In the genomic region with DNA sequence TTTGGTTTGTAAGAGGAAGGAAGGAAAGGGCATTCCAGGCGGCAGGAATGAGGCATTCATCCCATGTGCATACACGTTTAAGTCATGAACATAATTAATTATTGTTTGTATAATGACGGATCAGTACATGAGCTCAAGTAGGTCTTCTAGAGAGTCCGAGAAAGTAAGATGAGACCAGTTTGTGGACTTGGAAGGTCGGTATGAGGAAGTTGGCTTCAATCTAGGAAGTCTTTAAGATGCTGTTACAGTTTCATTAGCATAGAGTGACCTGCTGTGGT, we compare ENCODE assay signal across 10 cellular contexts. TPM values are rescaled to one million over a fixed set of nuclear protein-coding genes. Genes with fewer than 3 reads are reported as not detected.
DNase-seq lines count a peak whose midpoint lies in the region; ATAC-seq, FAIRE-seq and TF ChIP-seq lines count a peak whose summit lies in the region.
"Had no signal": no experiment of that assay in that cellular context is flagged by ENCODE, and none has a peak within 500 bp of the region (broad histone marks: within the 10 kb centered on the region; RNA-seq: fewer than 3 reads in every experiment).

No MANE protein-coding gene starts in this region.

- H3K4me1 ChIP-seq in BE2C (no peaks in the 10 kb centered on the region), HCT116 (ENCODE audit: control insufficient read depth in 1 of 2, insufficient read depth in 2 of 2, low read length in 2 of 2) (peaks cover 2 to 21% of the 10 kb centered on the region in 2 experiments; a peak in 3 of 4 replicates), iPS-20b (ENCODE audit: insufficient read depth, low read length) (peaks cover 21% of the 10 kb centered on the region; the same call in 1 of the 2 replicates)

- DNase-seq in BE2C, result no peak
- no peak for DNase-seq in HCT116 (ENCODE audit: low read depth, low spot score)
- DNase-seq in activated CD4-positive, alpha-beta memory T cell treated with anti-CD3 and anti-CD28 coated beads for 36 hours, result no peak
- no peak for DNase-seq in AG08395 (ENCODE audit: low spot score)
- DNase-seq in GM12892 (ENCODE audit: insufficient read length), result no peak

- peak overlapping the region; percentile 96 for H3K4me2 ChIP-seq in HCT116 (ENCODE audit: low read length)

- H3K9me3 ChIP-seq in BE2C (peaks cover 4% of the 10 kb centered on the region; the same call in 1 of the 2 replicates), HCT116 (ENCODE audit: control insufficient read depth in 1 of 2, insufficient read depth in 1 of 2, low read depth in 1 of 2, low read length in 2 of 2) (no peaks in the 10 kb centered on the region), iPS-20b (ENCODE audit: insufficient read depth, low read depth, low read length) (no peaks in the 10 kb centered on the region)

- H3K27me3 ChIP-seq in BE2C, result no peaks in the 10 kb centered on the region
- H3K27me3 ChIP-seq in HCT116 (ENCODE audit: insufficient read depth, low read length), result no peaks in the 10 kb centered on the region
- H3K27me3 ChIP-seq in iPS-20b (ENCODE audit: insufficient read depth, low read length), result no peaks in the 10 kb centered on the region

- no peaks in the 10 kb centered on the region for H3K27me3 Mint-ChIP-seq in activated CD4-positive, alpha-beta memory T cell treated with anti-CD3 and anti-CD28 coated beads for 36 hours

- CTCF ChIA-PET in HCT116 (lab: Charles Lee), result no interaction called here
- CTCF ChIA-PET in activated CD4-positive, alpha-beta memory T cell treated with anti-CD3 and anti-CD28 coated beads for 36 hours (lab: Charles Lee), result no interaction called here

- TF ChIP-seq CTCF in BE2C (IDR thresholded peaks at IDR 0.05; ENCODE audit: low read depth, low read length) (no peak), HCT116 (IDR thresholded peaks at IDR 0.05 in 2 of 3, conservative IDR thresholded peaks at IDR 0.05 in 1 of 3; ENCODE audit: borderline replicate concordance in 1 of 3, insufficient read depth in 1 of 3, low read depth in 2 of 3, low read length in 2 of 3) (no peak)

- BruUV-seq in HCT116 (replicated peaks; lab: Mats Ljungman, UMichigan), result no TSS peak

- FAIRE-seq in GM12892 (lab: Jason Lieb, UNC), result no peak
- FAIRE-seq: TTC549 had no signal

- H3K36me3 ChIP-seq in BE2C, result peaks cover 31% of the 10 kb centered on the region
- peaks cover 0 to 19% of the 10 kb centered on the region in 2 experiments; a peak in 1 of 4 replicates for H3K36me3 ChIP-seq in HCT116 (ENCODE audit: control insufficient read depth in 1 of 2, insufficient read depth in 2 of 2, low read length in 2 of 2)
- 0 out of 2 replicates have a peak, but pooled peaks cover 3% of the 10 kb centered on the region for H3K36me3 ChIP-seq in iPS-20b (ENCODE audit: insufficient read depth, low read depth, low read length)

- H3K79me2 ChIP-seq in HCT116 (ENCODE audit: insufficient read depth, low read length), result peaks cover 99% of the 10 kb centered on the region

- H3K9me2 ChIP-seq in HCT116 (ENCODE audit: insufficient read depth), result no peaks in the 10 kb centered on the region

- H3K27ac Mint-ChIP-seq in activated CD4-positive, alpha-beta memory T cell treated with anti-CD3 and anti-CD28 coated beads for 36 hours, result peak overlapping the region; percentile 39

- intact Hi-C loops in HCT116 (cut with micrococcal nuclease), result loop anchor here (5.0 kb wide), 1 partner anchor 130 kb away; no protein-coding TSS in a partner anchor
- intact Hi-C loops in activated CD4-positive, alpha-beta memory T cell treated with anti-CD3 and anti-CD28 coated beads for 36 hours (cut with micrococcal nuclease), result loop anchor here (1.0 to 10.0 kb wide), 4 partner anchors 8 to 1548 kb away; a partner anchor contains a TSS

- POLR2A ChIA-PET in HCT116 (lab: Charles Lee), result no interaction called here
- POLR2A ChIA-PET in activated CD4-positive, alpha-beta memory T cell treated with anti-CD3 and anti-CD28 coated beads for 36 hours (lab: Charles Lee), result interaction anchor here (1.4 kb wide), 1 partner anchor 8 kb away, joined by 11 read pairs; no protein-coding TSS in a partner anchor

- H3K9me3 Mint-ChIP-seq in activated CD4-positive, alpha-beta memory T cell treated with anti-CD3 and anti-CD28 coated beads for 36 hours, result no peaks in the 10 kb centered on the region

- H3K9ac ChIP-seq in HCT116 (ENCODE audit: low read length) (no peak overlapping the region), iPS-20b (ENCODE audit: low read depth, low read length) (peak overlapping the region; percentile 89; the same call in 1 of the 2 replicates)

- H3K36me3 Mint-ChIP-seq in activated CD4-positive, alpha-beta memory T cell treated with anti-CD3 and anti-CD28 coated beads for 36 hours, result peaks cover 10% of the 10 kb centered on the region

- H2AFZ ChIP-seq in HCT116 (ENCODE audit: low read depth, low read length, poor library complexity, severe bottlenecking), result no peak overlapping the region

- RAD21 ChIA-PET in HCT116 (lab: Charles Lee; ENCODE audit: low non-redundant PET in 1 of 2, low total read pairs in 2 of 2, uncharacterized antibody in 2 of 2, unreplicated experiment in 2 of 2), result no interaction called here

- TF ChIP-seq RAD21 in HCT116 (IDR thresholded peaks at IDR 0.05; ENCODE audit: low read depth), result no peak

- H3K4me3 ChIP-seq in BE2C (ENCODE audit: low read depth, low read length) (0 out of 2 replicates have a peak overlapping the region, but pooled peaks have one; percentile 2), HCT116 (replicated peaks in 1 of 2; ENCODE audit: low read depth in 1 of 2, low read length in 2 of 2) (peak overlapping the region in 1 of 2 experiments; percentile 92; a peak in 1 of 4 replicates), iPS-20b (ENCODE audit: low read length) (peak overlapping the region; percentile 84)
- H3K4me3 ChIP-seq: lung had no signal

- H3K4me1 Mint-ChIP-seq in activated CD4-positive, alpha-beta memory T cell treated with anti-CD3 and anti-CD28 coated beads for 36 hours (ENCODE audit: low read depth), result peaks cover 49% of the 10 kb centered on the region

- peaks cover 22% of the 10 kb centered on the region; the same call in 1 of the 2 replicates for H4K20me1 ChIP-seq in HCT116 (ENCODE audit: insufficient read depth)

- ATAC-seq in HCT116, result no peak
- ATAC-seq in GM18498 (IDR thresholded peaks at IDR 0.05; ENCODE audit: unreplicated experiment), result no peak
- no peak for ATAC-seq in HG02763 (IDR thresholded peaks at IDR 0.05; ENCODE audit: unreplicated experiment)

- H3K27ac ChIP-seq in HCT116 (ENCODE audit: low read depth, low read length), result no peak overlapping the region
- no peak overlapping the region for H3K27ac ChIP-seq in iPS-20b (ENCODE audit: low read length)

- peak overlapping the region; percentile 86 for H3K4me3 Mint-ChIP-seq in activated CD4-positive, alpha-beta memory T cell treated with anti-CD3 and anti-CD28 coated beads for 36 hours

- TF ChIP-seq POLR2A in HCT116 (IDR thresholded peaks at IDR 0.05; ENCODE audit: borderline replicate concordance, extremely low read depth, insufficient read depth, insufficient read length), result no peak
- no peak for TF ChIP-seq POLR2A in GM12892 (IDR thresholded peaks at IDR 0.05; ENCODE audit: low read depth, low read length)

TF ChIP-seq in HCT116, 20 proteins besides CTCF, POLR2A, EP300 and RAD21 (continues in another document):
- TF ChIP-seq FOSL1 (IDR thresholded peaks at IDR 0.05; ENCODE audit: low read depth) (no peak), ELF1 (IDR thresholded peaks at IDR 0.05; ENCODE audit: borderline replicate concordance, low read depth) (no peak), SIN3A (IDR thresholded peaks at IDR 0.05; ENCODE audit: low read depth) (no peak), CEBPB (IDR thresholded peaks at IDR 0.05; ENCODE audit: low read depth) (no peak), CBX3 (IDR thresholded peaks at IDR 0.05; ENCODE audit: low read depth) (no peak), TCF7L2 (IDR thresholded peaks at IDR 0.05; ENCODE audit: borderline replicate concordance, extremely low read depth, insufficient read depth, insufficient read length) (no peak)
- TF ChIP-seq, protein P1, sequence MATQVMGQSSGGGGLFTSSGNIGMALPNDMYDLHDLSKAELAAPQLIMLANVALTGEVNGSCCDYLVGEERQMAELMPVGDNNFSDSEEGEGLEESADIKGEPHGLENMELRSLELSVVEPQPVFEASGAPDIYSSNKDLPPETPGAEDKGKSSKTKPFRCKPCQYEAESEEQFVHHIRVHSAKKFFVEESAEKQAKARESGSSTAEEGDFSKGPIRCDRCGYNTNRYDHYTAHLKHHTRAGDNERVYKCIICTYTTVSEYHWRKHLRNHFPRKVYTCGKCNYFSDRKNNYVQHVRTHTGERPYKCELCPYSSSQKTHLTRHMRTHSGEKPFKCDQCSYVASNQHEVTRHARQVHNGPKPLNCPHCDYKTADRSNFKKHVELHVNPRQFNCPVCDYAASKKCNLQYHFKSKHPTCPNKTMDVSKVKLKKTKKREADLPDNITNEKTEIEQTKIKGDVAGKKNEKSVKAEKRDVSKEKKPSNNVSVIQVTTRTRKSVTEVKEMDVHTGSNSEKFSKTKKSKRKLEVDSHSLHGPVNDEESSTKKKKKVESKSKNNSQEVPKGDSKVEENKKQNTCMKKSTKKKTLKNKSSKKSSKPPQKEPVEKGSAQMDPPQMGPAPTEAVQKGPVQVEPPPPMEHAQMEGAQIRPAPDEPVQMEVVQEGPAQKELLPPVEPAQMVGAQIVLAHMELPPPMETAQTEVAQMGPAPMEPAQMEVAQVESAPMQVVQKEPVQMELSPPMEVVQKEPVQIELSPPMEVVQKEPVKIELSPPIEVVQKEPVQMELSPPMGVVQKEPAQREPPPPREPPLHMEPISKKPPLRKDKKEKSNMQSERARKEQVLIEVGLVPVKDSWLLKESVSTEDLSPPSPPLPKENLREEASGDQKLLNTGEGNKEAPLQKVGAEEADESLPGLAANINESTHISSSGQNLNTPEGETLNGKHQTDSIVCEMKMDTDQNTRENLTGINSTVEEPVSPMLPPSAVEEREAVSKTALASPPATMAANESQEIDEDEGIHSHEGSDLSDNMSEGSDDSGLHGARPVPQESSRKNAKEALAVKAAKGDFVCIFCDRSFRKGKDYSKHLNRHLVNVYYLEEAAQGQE (IDR thresholded peaks at IDR 0.05; ENCODE audit: low read depth), result no peak
- TF ChIP-seq, protein P2, sequence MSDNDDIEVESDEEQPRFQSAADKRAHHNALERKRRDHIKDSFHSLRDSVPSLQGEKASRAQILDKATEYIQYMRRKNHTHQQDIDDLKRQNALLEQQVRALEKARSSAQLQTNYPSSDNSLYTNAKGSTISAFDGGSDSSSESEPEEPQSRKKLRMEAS (IDR thresholded peaks at IDR 0.05), result no peak

RNA-seq across cellular contexts. Expression of a gene that starts 2.1 kb away (rescaled TPM):
- polyA plus RNA-seq in BE2C (2012; ENCODE audit: insufficient read depth, insufficient read length, low read depth), result 19.5 TPM
- 26.4 TPM for total RNA-seq in HCT116 (2021; ENCODE audit: unreplicated experiment)
- polyA plus RNA-seq in HCT116 (2012), result 7.8 and 8.6 TPM in 2 replicates
- total RNA-seq in activated CD4-positive, alpha-beta memory T cell treated with anti-CD3 and anti-CD28 coated beads for 36 hours, result 10 to 100 TPM; 11.6 to 12.4 TPM
- 7.6 TPM for polyA plus RNA-seq in GM12892 (2012; ENCODE audit: missing spikeins)

RNA-seq across cellular contexts. Expression of a gene that starts 2.6 kb away (rescaled TPM):
- 44.2 TPM for polyA plus RNA-seq in BE2C (2012; ENCODE audit: insufficient read depth, insufficient read length, low read depth)
- 25.8 TPM for total RNA-seq in HCT116 (2021; ENCODE audit: unreplicated experiment)
- polyA plus RNA-seq in HCT116 (2012), result 9.7 and 11.3 TPM in 2 replicates
- total RNA-seq in activated CD4-positive, alpha-beta memory T cell treated with anti-CD3 and anti-CD28 coated beads for 36 hours, result 10 to 100 TPM; 17.2 to 18.8 TPM
- 14.9 TPM for polyA plus RNA-seq in GM12892 (2012; ENCODE audit: missing spikeins)
